10 cellular contexts compared by ENCODE assay signal in the genomic region with DNA sequence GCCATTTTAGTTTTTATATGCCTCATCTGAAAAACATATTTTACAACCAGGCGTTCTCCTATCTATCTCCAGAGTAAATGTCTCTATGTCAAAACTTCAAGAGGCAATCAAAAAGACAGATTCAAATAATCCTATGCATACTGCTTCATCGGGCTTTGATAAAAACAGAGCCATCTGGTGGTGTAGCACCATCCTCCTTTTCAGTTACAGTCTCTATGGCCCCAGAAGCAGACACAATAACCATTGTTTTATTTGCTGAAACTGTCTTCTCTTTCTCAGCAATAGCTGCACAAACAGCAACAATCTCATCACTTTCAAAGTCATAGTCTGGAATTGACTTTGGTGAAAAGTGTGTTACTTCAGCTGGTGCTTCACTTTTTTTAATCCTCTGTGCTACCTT. TPM values are rescaled to one million over a fixed set of nuclear protein-coding genes. Genes with fewer than 3 reads are reported as not detected.
A peak's percentile ranks its signal among the peaks of the same experiment; 100 is the strongest.
DNase-seq lines count a peak whose midpoint lies in the region; ATAC-seq, FAIRE-seq and TF ChIP-seq lines count a peak whose summit lies in the region.
"Had no signal": no experiment of that assay in that cellular context is flagged by ENCODE, and none has a peak within 500 bp of the region (broad histone marks: within the 10 kb centered on the region; RNA-seq: fewer than 3 reads in every experiment).

No MANE protein-coding gene starts in this region.

- H3K9me2 ChIP-seq in OCI-LY7 (ENCODE audit: insufficient read depth, low read length): no peaks in the 10 kb centered on the region

- no peak overlapping the region for H3K56ac ChIP-seq in H1 (replicated peaks; ENCODE audit: insufficient read length, low read depth, low read length)

- intact Hi-C loops in OCI-LY7 (cut with micrococcal nuclease; ENCODE audit: unreplicated experiment): no loop called here
- intact Hi-C loops in testis (cut with DNase I; ENCODE audit: low total_unique reads): no loop called here

- no peak overlapping the region for H2BK120ac ChIP-seq in H1 (replicated peaks; ENCODE audit: low read depth, low read length)

- H3K23me2 ChIP-seq in H1 (ENCODE audit: low read depth, low read length): no peaks in the 10 kb centered on the region

- H2BK20ac ChIP-seq in H1 (ENCODE audit: low read length): no peak overlapping the region

- H3K27ac ChIP-seq in OCI-LY7 (ENCODE audit: low read depth, low read length, poor library complexity, severe bottlenecking) (no peak overlapping the region), H1 (ENCODE audit: low read depth, low read length) (no peak overlapping the region), testis (no peak overlapping the region)
- H3K27ac ChIP-seq: vagina had no signal

- H2AFZ ChIP-seq in OCI-LY7 (ENCODE audit: low read length): no peak overlapping the region
- H2AFZ ChIP-seq in H1 (ENCODE audit: low read length): no peak overlapping the region

- peak; percentile 12 for DNase-seq in NCI-H82 (lab: John Stamatoyannopoulos, UW)
- no peak for DNase-seq in NCI-H82 treated with DMSO at 0.1 percent for 48 hours (lab: John Stamatoyannopoulos, UW; ENCODE audit: unreplicated experiment)
- no peak for DNase-seq in OCI-LY7 (ENCODE audit: low spot score)
- DNase-seq in H1 (ENCODE audit: low read depth in 1 of 2, low spot score in 2 of 2): no peak
- DNase-seq in retinal pigment epithelial cell (ENCODE audit: low read depth): no peak
- no peak for DNase-seq in testis
- no peak for DNase-seq in NCI-H1105 (lab: John Stamatoyannopoulos, UW)
- DNase-seq: NCI-H1417 had no signal

- TF ChIP-seq RAD21 in H1 (IDR thresholded peaks at IDR 0.05 in 1 of 2, conservative IDR thresholded peaks at IDR 0.05 in 1 of 2; ENCODE audit: low read depth in 2 of 2, low read length in 2 of 2): no peak; a peak in 1 of 4 replicates

- H4K5ac ChIP-seq in H1 (ENCODE audit: insufficient read length, low read depth, low read length): no peak overlapping the region

- H3K4me3 ChIP-seq in OCI-LY7 (ENCODE audit: low read depth, low read length, poor library complexity, severe bottlenecking) (no peak overlapping the region), H1 (ENCODE audit: extremely low read depth in 1 of 4, insufficient read depth in 2 of 4, low read depth in 3 of 4, low read length in 4 of 4) (no peak overlapping the region), retinal pigment epithelial cell (ENCODE audit: low read length) (no peak overlapping the region), testis (no peak overlapping the region)
- H3K4me3 ChIP-seq: vagina had no signal

- CTCF ChIA-PET in OCI-LY7 (lab: Charles Lee; ENCODE audit: unreplicated experiment) (no interaction called here), H1 (lab: Charles Lee; ENCODE audit: partially characterized antibody) (interaction anchor here (1.4 kb wide), 1 partner anchor 10 kb away, joined by 3 read pairs; no protein-coding TSS in a partner anchor)

- no peak overlapping the region for H3K23ac ChIP-seq in H1 (ENCODE audit: insufficient read length)

- no peaks in the 10 kb centered on the region for H4K20me1 ChIP-seq in OCI-LY7 (ENCODE audit: insufficient read depth, low read length)
- H4K20me1 ChIP-seq in H1 (replicated peaks in 1 of 2; ENCODE audit: control insufficient read depth in 1 of 2, insufficient read depth in 2 of 2, low read length in 2 of 2): no peaks in the 10 kb centered on the region

- TF ChIP-seq POLR2A in H1 (IDR thresholded peaks at IDR 0.05; ENCODE audit: control extremely low read depth in 1 of 2, low read depth in 2 of 2, low read length in 2 of 2) (no peak), testis (IDR thresholded peaks at IDR 0.05) (no peak)

- H3K4me2 ChIP-seq in OCI-LY7 (ENCODE audit: low read length) (no peak overlapping the region), H1 (ENCODE audit: insufficient read depth in 1 of 2, low read depth in 2 of 2, low read length in 2 of 2) (no peak overlapping the region)

- H3K4ac ChIP-seq in H1 (replicated peaks; ENCODE audit: insufficient read length, low read depth, low read length): no peak overlapping the region

- no peak overlapping the region for H2BK15ac ChIP-seq in H1 (ENCODE audit: low read length)

- H3K79me1 ChIP-seq in H1 (ENCODE audit: low read depth, low read length): no peaks in the 10 kb centered on the region

- POLR2A ChIA-PET in OCI-LY7 (lab: Charles Lee) (interaction anchor here (0.7 kb wide), 1 partner anchor 28 kb away, joined by 3 read pairs; no protein-coding TSS in a partner anchor), H1 (lab: Charles Lee; ENCODE audit: partially characterized antibody) (no interaction called here)

- H3K4me1 ChIP-seq in OCI-LY7 (ENCODE audit: insufficient read depth, low read length, poor library complexity, severe bottlenecking) (no peaks in the 10 kb centered on the region), H1 (replicated peaks in 1 of 4; ENCODE audit: control insufficient read depth in 3 of 4, insufficient read depth in 4 of 4, low read length in 3 of 4) (no peaks in the 10 kb centered on the region), testis (no peaks in the 10 kb centered on the region)
- H3K4me1 ChIP-seq: vagina had no signal

- H3K36me3 ChIP-seq in OCI-LY7 (ENCODE audit: insufficient read depth, low read length): peaks cover 10% of the 10 kb centered on the region; the same call in 1 of the 2 replicates
- peaks cover 0 to 2% (median 0%) of the 10 kb centered on the region in 4 experiments; a peak in 3 of 8 replicates for H3K36me3 ChIP-seq in H1 (ENCODE audit: control insufficient read depth in 2 of 4, insufficient read depth in 4 of 4, low read length in 3 of 4)
- H3K36me3 ChIP-seq in testis (ENCODE audit: low read depth, missing control alignments): no peaks in the 10 kb centered on the region
- H3K36me3 ChIP-seq: vagina had no signal

- no TSS peak for BruUV-seq in OCI-LY7 (replicated peaks; lab: Mats Ljungman, UMichigan)

- H4K8ac ChIP-seq in H1 (ENCODE audit: extremely low read depth, insufficient read depth, low read length): no peak overlapping the region

- TF ChIP-seq EP300 in H1 (IDR thresholded peaks at IDR 0.05; ENCODE audit: borderline replicate concordance in 1 of 2, low read depth in 2 of 2, low read length in 2 of 2): no peak

- H3K9ac ChIP-seq in H1 (replicated peaks in 1 of 4; ENCODE audit: extremely low read depth in 1 of 4, low read depth in 3 of 4, low read length in 3 of 4): no peak overlapping the region

- 46% methylated on average over 2 of the region's 2 CpGs; no CpG with 5 or more reads in 1 of the 2 experiments for WGBS in H1 (ENCODE audit: extremely low coverage in 1 of 2, insufficient coverage in 1 of 2, insufficient read length in 1 of 2, insufficient replicate concordance in 2 of 2, low coverage in 1 of 2, low lambda C conversion rate in 2 of 2, missing lambda C conversion rate in 1 of 2), 2 experiments
- 39 to 87% methylated on average over 2 of the region's 2 CpGs for WGBS in testis, 2 donors

- H2BK12ac ChIP-seq in H1 (ENCODE audit: low read depth, low read length): no peak overlapping the region

- peak; percentile 78 for FAIRE-seq in H1 (lab: Jason Lieb, UNC)

- H4K91ac ChIP-seq in H1 (replicated peaks; ENCODE audit: insufficient read length, low read length): no peak overlapping the region

- H3K14ac ChIP-seq in H1 (ENCODE audit: insufficient read length): no peak overlapping the region

- ATAC-seq in GM19324 (IDR thresholded peaks at IDR 0.05; ENCODE audit: low FRiP score, unreplicated experiment): no peak

- H3K9me3 ChIP-seq in OCI-LY7 (ENCODE audit: low read length): no peaks in the 10 kb centered on the region; the same call in 1 of the 2 replicates
- peaks cover 0 to 6% of the 10 kb centered on the region in 2 experiments; a peak in 1 of 4 replicates for H3K9me3 ChIP-seq in H1 (ENCODE audit: insufficient read depth in 2 of 2, low read depth in 1 of 2, low read length in 1 of 2)
- H3K9me3 ChIP-seq in testis: no peaks in the 10 kb centered on the region
- H3K9me3 ChIP-seq: vagina had no signal

- TF ChIP-seq CTCF in OCI-LY7 (conservative IDR thresholded peaks at IDR 0.05; ENCODE audit: low read length) (peak; percentile 53), H1 (IDR thresholded peaks at IDR 0.05; ENCODE audit: control extremely low read depth in 1 of 3, insufficient read depth in 1 of 3, low read depth in 1 of 3, low read length in 3 of 3) (no peak), retinal pigment epithelial cell (conservative IDR thresholded peaks at IDR 0.05; ENCODE audit: low read depth, low read length) (peak; percentile 43), testis (IDR thresholded peaks at IDR 0.05) (no peak)

- no peak overlapping the region for H2BK5ac ChIP-seq in H1 (ENCODE audit: low read depth, low read length)

- no peak overlapping the region for H3K18ac ChIP-seq in H1 (ENCODE audit: extremely low read depth, low read length)

- H2AK5ac ChIP-seq in H1 (ENCODE audit: low read depth, low read length): no peak overlapping the region

- no peaks in the 10 kb centered on the region for H3K27me3 ChIP-seq in H1 (replicated peaks in 1 of 4; ENCODE audit: control insufficient read depth in 3 of 4, extremely low read depth in 1 of 4, insufficient read depth in 3 of 4, low read length in 3 of 4)
- H3K27me3 ChIP-seq in testis: no peaks in the 10 kb centered on the region
- H3K27me3 ChIP-seq: vagina had no signal

- H3K79me2 ChIP-seq in OCI-LY7 (ENCODE audit: insufficient read depth, low read depth, low read length): no peaks in the 10 kb centered on the region
- no peaks in the 10 kb centered on the region for H3K79me2 ChIP-seq in H1 (ENCODE audit: control insufficient read depth in 1 of 2, insufficient read depth in 2 of 2, low read length in 2 of 2)

RNA-seq across cellular contexts. Expression of a gene that starts 36.3 kb away (rescaled TPM):
- total RNA-seq in OCI-LY7 (2014; rRNA removed; shearing (Covaris generic)): 1.4 and 2.0 TPM in 2 replicates
- 0.49 TPM in 1 of 2 replicates, not detected in the other for total RNA-seq in OCI-LY7 (2022)
- total RNA-seq in H1 (2021; fragmentation: NEBNext Ultra II Directional; extraction: Animal tissue kit (Norgen Biotek cat#: 25700)): 0.76 and 1.9 TPM in 2 replicates
- polyA plus RNA-seq in H1 (2011; rRNA removed): 1.2 and 2.7 TPM in 2 replicates
- 0.54 TPM for polyA plus RNA-seq in H1 (2011; cell fraction: cytosol; rRNA removed)
- 1.9 TPM for polyA plus RNA-seq in H1 (2011; cell fraction: nucleus; rRNA removed)
- polyA plus RNA-seq in H1 (2012, experiment 1 of 2): 0.46 to 0.70 TPM (median 0.65 TPM) in 4 replicates
- 0.18 TPM for polyA plus RNA-seq in H1 (2012, experiment 2 of 2)
- 1.9 TPM for polyA plus RNA-seq in H1 (2013, experiment 1 of 2)
- 1.8 TPM for polyA plus RNA-seq in H1 (2013, experiment 2 of 2)
- 1.6 and 1.7 TPM in 2 replicates for polyA minus RNA-seq in H1 (2011; rRNA and poly(A)+ RNA removed)
- polyA minus RNA-seq in H1 (2011; cell fraction: cytosol; rRNA and poly(A)+ RNA removed): 3.2 TPM
- 8.2 TPM for polyA minus RNA-seq in H1 (2011; cell fraction: nucleus; rRNA and poly(A)+ RNA removed)
- 10 to 100 TPM; 10.1 to 10.4 TPM for total RNA-seq in testis
- polyA plus RNA-seq in testis (ENCODE audit: insufficient read depth, low read depth, low replicate concordance): 8.7 TPM

RNA-seq across cellular contexts. Expression of a gene that starts 39.8 kb away (rescaled TPM):
- 15.9 and 22.9 TPM in 2 replicates for total RNA-seq in OCI-LY7 (2014; rRNA removed; shearing (Covaris generic))
- 18.7 and 20.5 TPM in 2 replicates for total RNA-seq in OCI-LY7 (2022)
- 12.0 and 12.6 TPM in 2 replicates for total RNA-seq in H1 (2021; fragmentation: NEBNext Ultra II Directional; extraction: Animal tissue kit (Norgen Biotek cat#: 25700))
- 0.55 and 1.2 TPM in 2 replicates for polyA plus RNA-seq in H1 (2011; rRNA removed)
- 2.1 TPM for polyA plus RNA-seq in H1 (2011; cell fraction: cytosol; rRNA removed)
- polyA plus RNA-seq in H1 (2011; cell fraction: nucleus; rRNA removed): 0.71 TPM
- 5.6 to 10.4 TPM (median 7.0 TPM) in 4 replicates for polyA plus RNA-seq in H1 (2012, experiment 1 of 2)
- polyA plus RNA-seq in H1 (2012, experiment 2 of 2): 0.84 TPM
- 4.3 TPM for polyA plus RNA-seq in H1 (2013, experiment 1 of 2)
- polyA plus RNA-seq in H1 (2013, experiment 2 of 2): 4.6 TPM
- polyA minus RNA-seq in H1 (2011; rRNA and poly(A)+ RNA removed): 3.5 and 4.8 TPM in 2 replicates
- polyA minus RNA-seq in H1 (2011; cell fraction: cytosol; rRNA and poly(A)+ RNA removed): 2.6 TPM
- polyA minus RNA-seq in H1 (2011; cell fraction: nucleus; rRNA and poly(A)+ RNA removed): 3.8 TPM
- total RNA-seq in testis: 10 to 100 TPM; 14.7 to 15.2 TPM
- 16.5 TPM for polyA plus RNA-seq in testis (ENCODE audit: insufficient read depth, low read depth, low replicate concordance)

Comparison
In these comparisons a context has a peak if more than half of its experiments do, and no peak if none do; other contexts are left out.
1. CTCF ChIP-seq: peak in OCI-LY7 (single experiment) and retinal pigment epithelial cell (single experiment); none in H1 (0 of 3) and testis (0 of 3).